Comparison of ENCODE assay signal across 12 cellular contexts in the genomic region with DNA sequence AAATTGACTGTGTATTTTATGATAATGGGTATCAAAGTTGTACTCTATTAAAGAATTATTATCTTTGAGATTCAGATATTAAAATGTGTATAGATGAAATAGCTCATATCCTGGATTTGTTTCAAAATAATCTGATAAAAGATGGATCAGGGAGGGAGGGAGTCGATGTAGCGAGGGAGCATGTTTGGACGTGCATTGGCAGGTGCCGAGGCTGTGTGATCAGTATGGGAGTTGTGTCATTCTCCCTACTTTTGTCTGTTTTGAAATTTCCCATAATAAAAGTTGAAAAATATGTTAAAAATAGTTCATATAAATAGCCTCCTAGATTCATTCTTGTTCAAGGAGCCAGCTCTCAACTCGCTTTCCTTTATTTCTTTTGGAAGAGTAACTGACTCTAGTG.
A peak's percentile ranks its signal among the peaks of the same experiment; 100 is the strongest.
DNase-seq lines count a peak whose midpoint lies in the region; ATAC-seq and TF ChIP-seq lines count a peak whose summit lies in the region.
"Had no signal": no experiment of that assay in that cellular context is flagged by ENCODE, and none has a peak within 500 bp of the region (broad histone marks: within the 10 kb centered on the region; RNA-seq: fewer than 3 reads in every experiment).

No MANE protein-coding gene starts in this region.

- TF ChIP-seq POLR2A in transverse colon (IDR thresholded peaks at IDR 0.05) = no peak

- no peak for TF ChIP-seq EP300 in transverse colon (IDR thresholded peaks at IDR 0.05; ENCODE audit: low read depth)

- H3K9ac ChIP-seq in adipocyte (ENCODE audit: low read length) (peak overlapping the region; percentile 27), mesenchymal stem cell (ENCODE audit: low read length) (peak overlapping the region; percentile 47)

- TF ChIP-seq CTCF in heart right ventricle (IDR thresholded peaks at IDR 0.05) = no peak
- TF ChIP-seq CTCF in transverse colon (IDR thresholded peaks at IDR 0.05) = no peak

- no peak overlapping the region for H4K91ac ChIP-seq in mesenchymal stem cell (ENCODE audit: low read length)

- no peak overlapping the region for H3K14ac ChIP-seq in mesenchymal stem cell (ENCODE audit: low read length in 2 of 2)

- H2BK120ac ChIP-seq in mesenchymal stem cell (ENCODE audit: low read depth, low read length) = no peak overlapping the region

- H3K27ac ChIP-seq in heart right ventricle (peak overlapping the region; percentile 19 to 92 (median 78)), mesenchymal stem cell (ENCODE audit: low read length, poor library complexity, severe bottlenecking) (peak overlapping the region; percentile 96), transverse colon (peak overlapping the region in 3 of 4 donors; percentile 34 to 75 (median 54)), substantia nigra (ENCODE audit: low read depth, low read length, poor library complexity, severe bottlenecking) (no peak overlapping the region)

- no peak overlapping the region for H3K18ac ChIP-seq in mesenchymal stem cell (ENCODE audit: low read depth in 1 of 2, low read length in 2 of 2)

- WGBS in heart right ventricle, 2 donors = 77 to 88% methylated on average over 5 of the region's 5 CpGs
- 73% methylated on average over 4 of the region's 5 CpGs for WGBS in mesenchymal stem cell
- 72 to 75% methylated on average over 5 of the region's 5 CpGs for WGBS in transverse colon (ENCODE audit: low coverage in 1 of 2), 2 donors

- no peak overlapping the region for H3K4me2 ChIP-seq in mesenchymal stem cell (ENCODE audit: low read length, poor library complexity, severe bottlenecking)

- H4K8ac ChIP-seq in mesenchymal stem cell (ENCODE audit: low read length) = no peak overlapping the region

- no peak for ATAC-seq in heart right ventricle

- H3K79me1 ChIP-seq in mesenchymal stem cell (replicated peaks; ENCODE audit: low read length, poor library complexity, severe bottlenecking) = peaks cover 10% of the 10 kb centered on the region

- no peak overlapping the region for H3K23ac ChIP-seq in mesenchymal stem cell (ENCODE audit: low read length in 2 of 2)

- DNase-seq in heart right ventricle = no peak
- DNase-seq in cardiac septum (ENCODE audit: low spot score) = no peak
- no peak for DNase-seq in adipocyte (ENCODE audit: low read depth)
- DNase-seq in mesenchymal stem cell = no peak
- no peak for DNase-seq in transverse colon
- no peak for DNase-seq in NCI-H69 (lab: John Stamatoyannopoulos, UW)
- DNase-seq in substantia nigra (lab: John Stamatoyannopoulos, UW) = no peak
- no peak for DNase-seq in SKM-1 (lab: John Stamatoyannopoulos, UW; ENCODE audit: unreplicated experiment)
- DNase-seq: amygdala; NCI-H2081 treated with DMSO at 0.1 percent for 48 hours; NK-92 treated with Interleukin-12 subunit alpha and Interleukin-12 subunit beta, amount 100 ng/mL, for 24 hours; SW 1271 had no signal

- intact Hi-C loops in heart right ventricle (cut with DNase I) = loop anchor here in 2 of 10 donors (10.0 kb wide), 2 partner anchors 49 to 171 kb away; a partner anchor contains a TSS
- intact Hi-C loops in cardiac septum (cut with DNase I) = loop anchor here (2.0 kb wide), 1 partner anchor 53 kb away; no protein-coding TSS in a partner anchor
- intact Hi-C loops in transverse colon (cut with DNase I; ENCODE audit: low total_unique reads) = loop anchor here (10.0 kb wide), 1 partner anchor 1311 kb away; no protein-coding TSS in a partner anchor

- H2BK12ac ChIP-seq in mesenchymal stem cell (ENCODE audit: low read length in 2 of 2) = no peak overlapping the region

- no peak overlapping the region for H3K4ac ChIP-seq in mesenchymal stem cell (ENCODE audit: low read depth in 1 of 2, low read length in 2 of 2)

- H3K36me3 ChIP-seq in heart right ventricle (peaks cover 0 to 5% (median 0%) of the 10 kb centered on the region in 9 donors), adipocyte (ENCODE audit: control insufficient read depth, insufficient read depth, low read length, severe bottlenecking) (no peaks in the 10 kb centered on the region), mesenchymal stem cell (ENCODE audit: control insufficient read depth in 1 of 2, insufficient read depth in 2 of 2, low read depth in 1 of 2, low read length in 2 of 2) (no peaks in the 10 kb centered on the region), transverse colon (no peaks in the 10 kb centered on the region)

- H3K4me3 ChIP-seq in heart right ventricle (no peak overlapping the region), adipocyte (ENCODE audit: low read length) (no peak overlapping the region), mesenchymal stem cell (ENCODE audit: insufficient read depth in 1 of 2, low read depth in 1 of 2, low read length in 2 of 2) (no peak overlapping the region), transverse colon (no peak overlapping the region)

- H2AK5ac ChIP-seq in mesenchymal stem cell (ENCODE audit: low read length, severe bottlenecking) = peak overlapping the region; percentile 87

- H2AFZ ChIP-seq in mesenchymal stem cell (ENCODE audit: low read depth, low read length) = no peak overlapping the region

- H2BK15ac ChIP-seq in mesenchymal stem cell (ENCODE audit: low read depth, poor library complexity, severe bottlenecking) = no peak overlapping the region

- H3K27me3 ChIP-seq in heart right ventricle = no peaks in the 10 kb centered on the region
- no peaks in the 10 kb centered on the region for H3K27me3 ChIP-seq in adipocyte (replicated peaks; ENCODE audit: control insufficient read depth, insufficient read depth, low read length)
- no peaks in the 10 kb centered on the region for H3K27me3 ChIP-seq in mesenchymal stem cell (ENCODE audit: control insufficient read depth in 1 of 2, insufficient read depth in 1 of 2, low read length in 2 of 2)
- H3K27me3 ChIP-seq in transverse colon = no peaks in the 10 kb centered on the region

- H3K4me1 ChIP-seq in heart right ventricle (peaks cover 15 to 83% (median 53%) of the 10 kb centered on the region in 9 donors), adipocyte (ENCODE audit: control insufficient read depth, insufficient read depth, low read length) (peaks cover 33% of the 10 kb centered on the region), mesenchymal stem cell (ENCODE audit: control insufficient read depth, insufficient read depth, low read depth, low read length) (peaks cover 34% of the 10 kb centered on the region), transverse colon (peaks cover 6 to 53% (median 39%) of the 10 kb centered on the region in 4 donors)

- peak overlapping the region; percentile 70 for H2BK5ac ChIP-seq in mesenchymal stem cell (ENCODE audit: low read depth, low read length, poor library complexity, severe bottlenecking)

- in situ Hi-C loops in transverse colon (cut with MboI; ENCODE audit: low pct_ligation_motif_present in 1 of 4, low pct_unique_long_range_greater_than_20kb in 1 of 4, low sequenced_read_pairs in 3 of 4) = no loop called here

- H3K9me3 ChIP-seq in heart right ventricle (no peaks in the 10 kb centered on the region), adipocyte (ENCODE audit: control insufficient read depth, low read length) (no peaks in the 10 kb centered on the region), mesenchymal stem cell (ENCODE audit: control insufficient read depth, low read length) (no peaks in the 10 kb centered on the region), transverse colon (no peaks in the 10 kb centered on the region)
